ENCODE assay signal across 30 cellular contexts in genomic region chr14:33999771-34000291, GRCh38. TPM values are rescaled to one million over a fixed set of nuclear protein-coding genes. Genes with fewer than 3 reads are reported as not detected.
"Had no signal": no experiment of that assay in that cellular context is flagged by ENCODE, and none has a peak within 500 bp of the region (broad histone marks: within the 10 kb centered on the region; RNA-seq: fewer than 3 reads in every experiment).

No MANE protein-coding gene starts in this region.

- H3K4me3 Mint-ChIP-seq: activated CD4-positive, alpha-beta memory T cell treated with anti-CD3 and anti-CD28 coated beads, Interleukin-2, amount 10 ng/mL, durations not matched to agents 7 days and 5 days; activated CD4-positive, alpha-beta T cell treated with anti-CD3 and anti-CD28 coated beads, Interleukin-2, amount 10 ng/mL, durations not matched to agents 7 days and 5 days; activated naive CD4-positive, alpha-beta T cell treated with anti-CD3 and anti-CD28 coated beads, Interleukin-2, amount 50 U/mL, for 24 hours; activated naive CD8-positive, alpha-beta T cell treated with anti-CD3 and anti-CD28 coated beads, Interleukin-2, amount 50 U/mL, for 24 hours; activated T-cell treated with anti-CD3 and anti-CD28 coated beads, Interleukin-2, amount 50 U/mL, for 4 hours; activated T-helper 17 cell treated with anti-CD3 and anti-CD28 coated beads, Interleukin-2, amount 50 U/mL, for 72 hours; natural killer cell; neural progenitor cell; stimulated activated effector memory CD8-positive, alpha-beta T cell treated with anti-CD3 and anti-CD28 coated beads, Interleukin-12 subunit alpha, Interleukin-12 subunit beta, amount 100 ng/mL, for 72 hours; stimulated activated naive CD8-positive, alpha-beta T cell treated with anti-CD3 and anti-CD28 coated beads, Interleukin-15, amount 100 ng/mL, for 72 hours; T-helper 17 cell had no signal

- H2AFZ ChIP-seq: hepatocyte, neural progenitor cell, parathyroid adenoma had no signal

- H3K27me3 Mint-ChIP-seq: activated naive CD4-positive, alpha-beta T cell treated with anti-CD3 and anti-CD28 coated beads, Interleukin-2, amount 50 U/mL, for 24 hours; activated naive CD8-positive, alpha-beta T cell treated with anti-CD3 and anti-CD28 coated beads, Interleukin-2, amount 50 U/mL, for 24 hours; activated T-helper 17 cell treated with anti-CD3 and anti-CD28 coated beads, Interleukin-2, amount 50 U/mL, for 72 hours; stimulated activated naive CD8-positive, alpha-beta T cell treated with anti-CD3 and anti-CD28 coated beads, Interleukin-15, amount 100 ng/mL, for 72 hours; T-helper 17 cell had no signal

- H3K79me2 ChIP-seq: hepatocyte, parathyroid adenoma had no signal

- H3K4me1 ChIP-seq: breast epithelium, gastroesophageal sphincter, parathyroid adenoma, psoas muscle, thyroid gland, upper lobe of left lung, vagina had no signal

- H3K4me3 ChIP-seq: breast epithelium, gastroesophageal sphincter, hepatocyte, neural progenitor cell, psoas muscle, thyroid gland, upper lobe of left lung, vagina had no signal

- H3K27ac Mint-ChIP-seq: activated CD4-positive, alpha-beta memory T cell treated with anti-CD3 and anti-CD28 coated beads, Interleukin-2, amount 10 ng/mL, durations not matched to agents 7 days and 5 days; activated CD4-positive, alpha-beta T cell treated with anti-CD3 and anti-CD28 coated beads, Interleukin-2, amount 10 ng/mL, durations not matched to agents 7 days and 5 days; activated naive CD4-positive, alpha-beta T cell treated with anti-CD3 and anti-CD28 coated beads, Interleukin-2, amount 50 U/mL, for 24 hours; activated naive CD8-positive, alpha-beta T cell treated with anti-CD3 and anti-CD28 coated beads, Interleukin-2, amount 50 U/mL, for 24 hours; natural killer cell; neural progenitor cell; stimulated activated naive CD8-positive, alpha-beta T cell treated with anti-CD3 and anti-CD28 coated beads, Interleukin-15, amount 100 ng/mL, for 72 hours had no signal

- H3K36me3 ChIP-seq: breast epithelium, gastroesophageal sphincter, neural progenitor cell, thyroid gland, upper lobe of left lung, vagina had no signal

- H3K4me1 Mint-ChIP-seq: activated CD4-positive, alpha-beta memory T cell treated with anti-CD3 and anti-CD28 coated beads, Interleukin-2, amount 10 ng/mL, durations not matched to agents 7 days and 5 days; activated naive CD4-positive, alpha-beta T cell treated with anti-CD3 and anti-CD28 coated beads, Interleukin-2, amount 50 U/mL, for 24 hours; activated naive CD8-positive, alpha-beta T cell treated with anti-CD3 and anti-CD28 coated beads, Interleukin-2, amount 50 U/mL, for 24 hours; natural killer cell; stimulated activated effector memory CD8-positive, alpha-beta T cell treated with anti-CD3 and anti-CD28 coated beads, Interleukin-12 subunit alpha, Interleukin-12 subunit beta, amount 100 ng/mL, for 72 hours; stimulated activated naive CD8-positive, alpha-beta T cell treated with anti-CD3 and anti-CD28 coated beads, Interleukin-15, amount 100 ng/mL, for 72 hours had no signal

- H3K9ac ChIP-seq: neural progenitor cell, parathyroid adenoma had no signal

- H3K9me3 ChIP-seq: breast epithelium, gastroesophageal sphincter, psoas muscle, thyroid gland, upper lobe of left lung, vagina had no signal

- H3K36me3 Mint-ChIP-seq: natural killer cell; neural progenitor cell; stimulated activated effector memory CD8-positive, alpha-beta T cell treated with anti-CD3 and anti-CD28 coated beads, Interleukin-12 subunit alpha, Interleukin-12 subunit beta, amount 100 ng/mL, for 72 hours had no signal

- H3K4me2 ChIP-seq: hepatocyte, neural progenitor cell had no signal

- DNase-seq: activated CD4-positive, alpha-beta memory T cell treated with anti-CD3 and anti-CD28 coated beads, Interleukin-2, amount 10 ng/mL, durations not matched to agents 7 days and 5 days; activated CD4-positive, alpha-beta T cell treated with anti-CD3 and anti-CD28 coated beads, Interleukin-2, amount 10 ng/mL, durations not matched to agents 7 days and 5 days; activated CD4-positive, CD25-positive, alpha-beta regulatory T cell treated with anti-CD3 and anti-CD28 coated beads, Interleukin-2, amount 50 U/mL, for 72 hours; activated CD8-positive, alpha-beta memory T cell treated with anti-CD3 and anti-CD28 coated beads, Interleukin-2, amount 50 U/mL, for 48 hours; activated gamma-delta T cell treated with Interleukin-2 at 50 U/mL for 16 hours; activated naive CD8-positive, alpha-beta T cell treated with anti-CD3 and anti-CD28 coated beads, Interleukin-2, amount 50 U/mL, for 24 hours; activated T-cell treated with anti-CD3 and anti-CD28 coated beads, Interleukin-2, amount 50 U/mL, for 4 hours; central memory CD4-positive, alpha-beta T cell; left colon; midbrain; natural killer cell; occipital lobe; psoas muscle; stimulated activated CD4-positive, alpha-beta T cell treated with anti-CD3 and anti-CD28 coated beads, Interleukin-2, amount 100 ng/mL, for 48 hours; stimulated activated naive CD8-positive, alpha-beta T cell treated with anti-CD3 and anti-CD28 coated beads, Interleukin-15, amount 100 ng/mL, for 72 hours; substantia nigra; T-helper 17 cell; T1000; thyroid gland; upper lobe of left lung had no signal

- H3K9me3 Mint-ChIP-seq: activated CD4-positive, alpha-beta T cell treated with anti-CD3 and anti-CD28 coated beads, Interleukin-2, amount 10 ng/mL, durations not matched to agents 7 days and 5 days; activated naive CD4-positive, alpha-beta T cell treated with anti-CD3 and anti-CD28 coated beads, Interleukin-2, amount 50 U/mL, for 24 hours; activated naive CD8-positive, alpha-beta T cell treated with anti-CD3 and anti-CD28 coated beads, Interleukin-2, amount 50 U/mL, for 24 hours; activated T-cell treated with anti-CD3 and anti-CD28 coated beads, Interleukin-2, amount 50 U/mL, for 4 hours; activated T-helper 17 cell treated with anti-CD3 and anti-CD28 coated beads, Interleukin-2, amount 50 U/mL, for 72 hours; neural progenitor cell had no signal

- H3K27me3 ChIP-seq: breast epithelium, gastroesophageal sphincter, hepatocyte, neural progenitor cell, thyroid gland, upper lobe of left lung, vagina had no signal

- H3K27ac ChIP-seq: breast epithelium, gastroesophageal sphincter, hepatocyte, neural progenitor cell, parathyroid adenoma, psoas muscle, thyroid gland, upper lobe of left lung, vagina had no signal

- ATAC-seq: activated naive CD8-positive, alpha-beta T cell treated with anti-CD3 and anti-CD28 coated beads, Interleukin-2, amount 50 U/mL, for 24 hours; activated T-cell treated with anti-CD3 and anti-CD28 coated beads, Interleukin-2, amount 50 U/mL, for 4 hours; activated T-helper 17 cell treated with anti-CD3 and anti-CD28 coated beads, Interleukin-2, amount 50 U/mL, for 72 hours; gastroesophageal sphincter; left colon; natural killer cell; psoas muscle; stimulated activated effector memory CD8-positive, alpha-beta T cell treated with anti-CD3 and anti-CD28 coated beads, Interleukin-12 subunit alpha, Interleukin-12 subunit beta, amount 100 ng/mL, for 72 hours; stimulated activated naive CD8-positive, alpha-beta T cell treated with anti-CD3 and anti-CD28 coated beads, Interleukin-15, amount 100 ng/mL, for 72 hours; T-helper 17 cell had no signal

RNA-seq across cellular contexts. Expression of gene EGLN3, which starts 49.0 kb away (rescaled TPM):
- polyA plus RNA-seq: endothelial cell of umbilical vein had no signal
